ENCODE assay signal across 1 cellular context in the genomic region with DNA sequence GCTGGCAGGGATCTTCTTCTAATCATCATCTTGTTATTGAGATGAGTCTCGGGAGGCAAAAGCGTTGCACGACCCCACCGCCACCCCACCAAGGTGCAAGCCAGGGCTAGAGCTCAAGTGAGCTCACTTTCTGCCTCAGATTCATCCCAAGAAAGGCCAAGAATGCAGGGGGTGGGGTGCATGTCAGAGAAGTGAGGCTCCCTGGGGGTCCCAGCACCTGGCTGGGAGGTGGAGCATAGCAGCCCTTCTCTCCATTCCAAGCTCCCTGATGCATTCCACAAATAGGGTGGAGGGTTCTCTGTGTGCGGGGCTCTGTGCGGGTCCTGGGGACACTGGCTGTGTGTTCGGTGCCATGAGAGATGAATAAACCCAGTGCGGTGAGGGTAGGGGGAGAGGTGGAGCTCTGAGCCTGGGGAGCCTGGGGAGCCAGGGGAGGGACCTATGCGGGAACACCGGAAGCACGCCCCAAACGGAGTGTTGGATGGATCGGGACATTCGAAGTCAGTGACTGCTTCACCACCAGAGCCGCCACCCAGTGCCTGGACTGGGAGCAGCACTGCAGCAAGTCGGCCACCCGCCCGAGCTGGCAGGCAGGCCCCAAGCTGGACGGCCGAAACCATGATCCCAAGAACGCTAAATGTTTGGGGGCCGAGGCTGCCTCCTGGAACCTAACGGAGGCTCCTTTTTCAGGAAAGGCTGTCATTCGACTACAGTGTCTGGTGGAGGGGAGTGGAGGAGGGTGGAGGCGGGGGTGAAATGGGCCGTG.
TF ChIP-seq lines count a peak whose summit lies in the region.

No MANE protein-coding gene starts in this region.

TF ChIP-seq in GM12891, 5 proteins besides CTCF, POLR2A, EP300 and RAD21:
- TF ChIP-seq POU2F2 (IDR thresholded peaks at IDR 0.05; ENCODE audit: low read depth, low read length), result no peak
- no peak for TF ChIP-seq SPI1 (IDR thresholded peaks at IDR 0.05; ENCODE audit: low read depth, low read length)
- no peak for TF ChIP-seq PAX5 (IDR thresholded peaks at IDR 0.05; ENCODE audit: insufficient read depth, low read length, severe bottlenecking)
- TF ChIP-seq TAF1 (IDR thresholded peaks at IDR 0.05; ENCODE audit: low read depth, low read length), result no peak
- TF ChIP-seq POLR2AphosphoS5 (IDR thresholded peaks at IDR 0.05; ENCODE audit: low read depth, low read length), result no peak
